ENCODE assay signal across 12 cellular contexts in genomic region chr6:36956111-36956820, GRCh38. TPM values are rescaled to one million over a fixed set of nuclear protein-coding genes. Genes with fewer than 3 reads are reported as not detected.
DNase-seq lines count a peak whose midpoint lies in the region; ATAC-seq and TF ChIP-seq lines count a peak whose summit lies in the region.
"Had no signal": no experiment of that assay in that cellular context is flagged by ENCODE, and none has a peak within 500 bp of the region (broad histone marks: within the 10 kb centered on the region; RNA-seq: fewer than 3 reads in every experiment).

No MANE protein-coding gene starts in this region.

- H3K27me3 ChIP-seq in cardiac muscle cell (no peaks in the 10 kb centered on the region), SU-DHL-6 (ENCODE audit: low read length) (no peaks in the 10 kb centered on the region), left ventricle myocardium inferior (ENCODE audit: low read depth) (no peaks in the 10 kb centered on the region), vagina (no peaks in the 10 kb centered on the region)
- H3K27me3 ChIP-seq: upper lobe of left lung had no signal

- H3K27ac ChIP-seq in cardiac muscle cell = peak overlapping the region; percentile 21
- peak overlapping the region; percentile 58 for H3K27ac ChIP-seq in SU-DHL-6 (ENCODE audit: low read depth, low read length)
- H3K27ac ChIP-seq in left ventricle myocardium inferior (replicated peaks) = peak overlapping the region; percentile 52
- H3K27ac ChIP-seq in vagina = peak overlapping the region; percentile 57
- H3K27ac ChIP-seq: upper lobe of left lung had no signal

- ATAC-seq in Right ventricle myocardium inferior = no peak
- no peak for ATAC-seq in GM19023 (IDR thresholded peaks at IDR 0.05; ENCODE audit: unreplicated experiment)

- H3K4me1 ChIP-seq in cardiac muscle cell (ENCODE audit: low read depth) (peaks cover 31% of the 10 kb centered on the region), left ventricle myocardium inferior (peaks cover 41% of the 10 kb centered on the region), vagina (peaks cover 26% of the 10 kb centered on the region)

- H3K36me3 ChIP-seq in cardiac muscle cell (no peaks in the 10 kb centered on the region), SU-DHL-6 (ENCODE audit: low read length) (no peaks in the 10 kb centered on the region), left ventricle myocardium inferior (no peaks in the 10 kb centered on the region), vagina (no peaks in the 10 kb centered on the region)
- H3K36me3 ChIP-seq: upper lobe of left lung had no signal

- H3K4me2 ChIP-seq in SU-DHL-6 (ENCODE audit: low read depth, low read length, poor library complexity, severe bottlenecking) = peak overlapping the region; percentile 53

- H3K79me2 ChIP-seq in SU-DHL-6 (ENCODE audit: insufficient read depth, low read length) = no peaks in the 10 kb centered on the region

- DNase-seq in cardiac muscle cell (ENCODE audit: low read depth in 1 of 2, low spot score in 1 of 2) (no peak), Right ventricle myocardium inferior (ENCODE audit: missing footprints) (no peak), left ventricle myocardium inferior (no peak), vagina (ENCODE audit: extremely low spot score in 2 of 2) (no peak), hypothalamus (lab: John Stamatoyannopoulos, UW) (no peak)
- DNase-seq in stimulated activated CD4-positive, alpha-beta T cell treated with anti-CD3 and anti-CD28 coated beads, Interleukin-12 subunit alpha, Interleukin-12 subunit beta, amount 100 ng/mL, for 4 hours = no peak
- DNase-seq: activated CD4-positive, alpha-beta T cell treated with anti-CD3 and anti-CD28 coated beads, Interleukin-2, amount 50 U/mL, for 1 hour; COR-L47; NCI-H187 treated with DMSO at 0.1 percent for 48 hours had no signal

- TF ChIP-seq CTCF in cardiac muscle cell (IDR thresholded peaks at IDR 0.05; ENCODE audit: low read depth, low read length) (no peak), SU-DHL-6 (IDR thresholded peaks at IDR 0.05; ENCODE audit: insufficient read depth, low read length, poor library complexity, severe bottlenecking) (no peak), left ventricle myocardium inferior (IDR thresholded peaks at IDR 0.05; ENCODE audit: borderline replicate concordance) (no peak), vagina (IDR thresholded peaks at IDR 0.05) (no peak)

- no peaks in the 10 kb centered on the region for H4K20me1 ChIP-seq in SU-DHL-6 (ENCODE audit: low read depth, low read length)

- intact Hi-C loops in Right ventricle myocardium inferior (cut with DNase I) = no loop called here
- intact Hi-C loops in left ventricle myocardium inferior (cut with micrococcal nuclease) = no loop called here
- intact Hi-C loops in vagina (cut with DNase I) = no loop called here

- peaks cover 6% of the 10 kb centered on the region; the same call in 1 of the 2 replicates for H3F3A ChIP-seq in SU-DHL-6 (ENCODE audit: insufficient read depth)

- H3K9me2 ChIP-seq in SU-DHL-6 (replicated peaks; ENCODE audit: insufficient read depth, low read length) = no peaks in the 10 kb centered on the region

- peak overlapping the region; percentile 37; the same call in 1 of the 2 replicates for H3K9ac ChIP-seq in SU-DHL-6 (ENCODE audit: low read length)

- H3K4me3 ChIP-seq in cardiac muscle cell (no peak overlapping the region), SU-DHL-6 (ENCODE audit: insufficient read depth, low read length, poor library complexity, severe bottlenecking) (peak overlapping the region; percentile 24), left ventricle myocardium inferior (peak overlapping the region; percentile 48), vagina (peak overlapping the region; percentile 8 to 33)
- H3K4me3 ChIP-seq: upper lobe of left lung had no signal

- H2AFZ ChIP-seq in SU-DHL-6 (ENCODE audit: low read depth, low read length, severe bottlenecking) = no peak overlapping the region

- no peak for TF ChIP-seq POLR2A in vagina (IDR thresholded peaks at IDR 0.05)

- H3K9me3 ChIP-seq in cardiac muscle cell (ENCODE audit: low read depth) (no peaks in the 10 kb centered on the region), SU-DHL-6 (ENCODE audit: insufficient read depth, low read length) (no peaks in the 10 kb centered on the region), left ventricle myocardium inferior (replicated peaks) (no peaks in the 10 kb centered on the region), vagina (no peaks in the 10 kb centered on the region)
- H3K9me3 ChIP-seq: upper lobe of left lung had no signal

RNA-seq across cellular contexts. Expression of gene PI16, which starts 1.7 kb away (rescaled TPM):
- total RNA-seq in cardiac muscle cell (0.07 TPM in 1 of 2 replicates, not detected in the other), Right ventricle myocardium inferior (15.1 TPM), left ventricle myocardium inferior (25.9 TPM), vagina (88.6 TPM)
- polyA plus RNA-seq in cardiac muscle cell = 0.07 and 0.37 TPM in 2 replicates

RNA-seq across cellular contexts. Expression of gene MTCH1, which starts 29.7 kb away (rescaled TPM):
- 290 and 388 TPM in 2 replicates for total RNA-seq in cardiac muscle cell
- 447 and 533 TPM in 2 replicates for polyA plus RNA-seq in cardiac muscle cell
- 220 TPM for total RNA-seq in Right ventricle myocardium inferior
- 162 TPM for total RNA-seq in left ventricle myocardium inferior
- total RNA-seq in vagina = 233 TPM

RNA-seq across cellular contexts. Expression of gene FGD2, which starts 49.2 kb away (rescaled TPM):
- total RNA-seq in cardiac muscle cell (not detected in 2 replicates), Right ventricle myocardium inferior (7.9 TPM), left ventricle myocardium inferior (6.0 TPM), vagina (20.4 TPM)
- 0.24 and 0.29 TPM in 2 replicates for polyA plus RNA-seq in cardiac muscle cell

Comparison
In these comparisons a context has a peak if more than half of its experiments do, and no peak if none do; other contexts are left out.
1. RNA of gene PI16, which starts 1.7 kb away (total RNA-seq): 88.6 TPM in vagina (single experiment), 25.9 TPM in left ventricle myocardium inferior (single experiment) and 15.1 TPM in Right ventricle myocardium inferior (single experiment); 0.07 TPM in cardiac muscle cell; every median in the first group is over 10 times any median in the second.
2. Peak in every context shown above with its lines, with median percentiles within 50 percentile points of each other: H3K27ac ChIP-seq.